Comparison of ENCODE assay signal across 13 cellular contexts in the genomic region with DNA sequence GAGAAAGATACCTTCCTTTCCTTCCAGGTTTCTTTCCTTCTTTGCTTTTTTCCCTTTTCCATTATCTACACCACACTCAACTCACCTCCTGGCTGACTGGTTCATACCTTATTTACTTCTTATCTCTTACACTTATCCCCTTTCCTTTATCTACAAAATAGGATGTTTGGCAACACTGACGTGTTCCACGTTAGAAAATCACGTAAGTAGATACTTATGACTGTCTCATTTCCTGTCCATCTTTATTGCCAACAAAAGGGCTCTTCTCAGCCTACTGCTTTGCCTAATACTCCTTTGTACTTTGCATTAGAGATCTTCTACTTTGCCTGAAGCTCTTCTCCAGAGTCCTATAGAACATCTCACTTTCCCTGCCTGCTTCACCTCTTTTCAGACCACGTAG. TPM values are rescaled to one million over a fixed set of nuclear protein-coding genes. Genes with fewer than 3 reads are reported as not detected.
DNase-seq lines count a peak whose midpoint lies in the region; ATAC-seq, FAIRE-seq and TF ChIP-seq lines count a peak whose summit lies in the region.
"Had no signal": no experiment of that assay in that cellular context is flagged by ENCODE, and none has a peak within 500 bp of the region (broad histone marks: within the 10 kb centered on the region; RNA-seq: fewer than 3 reads in every experiment).

No MANE protein-coding gene starts in this region.

- H3K23ac ChIP-seq in mesenchymal stem cell (ENCODE audit: low read length in 2 of 2) = no peak overlapping the region

- peaks cover 8% of the 10 kb centered on the region for H3K79me1 ChIP-seq in mesenchymal stem cell (replicated peaks; ENCODE audit: low read length, poor library complexity, severe bottlenecking)

- H2BK120ac ChIP-seq in mesenchymal stem cell (ENCODE audit: low read depth, low read length) = no peak overlapping the region

- H3K4me1 ChIP-seq in mesenchymal stem cell (ENCODE audit: control insufficient read depth, insufficient read depth, low read depth, low read length) (no peaks in the 10 kb centered on the region), pancreas (peaks cover 0 to 7% (median 5%) of the 10 kb centered on the region in 3 donors)

- H3K14ac ChIP-seq in mesenchymal stem cell (ENCODE audit: low read length in 2 of 2) = no peak overlapping the region

- H3K9me3 Mint-ChIP-seq in activated T-helper 17 cell treated with anti-CD3 and anti-CD28 coated beads, Interleukin-2, amount 50 U/mL, for 72 hours = no peaks in the 10 kb centered on the region

- H3K4me3 ChIP-seq in mesenchymal stem cell (ENCODE audit: insufficient read depth in 1 of 2, low read depth in 1 of 2, low read length in 2 of 2) (peak overlapping the region in 1 of 2 experiments; percentile 13), pancreas (no peak overlapping the region)

- no peak overlapping the region for H2AK5ac ChIP-seq in mesenchymal stem cell (ENCODE audit: low read length, severe bottlenecking)

- no peak for FAIRE-seq in pancreas (lab: Jason Lieb, UNC)

- H3K9ac ChIP-seq in mesenchymal stem cell (ENCODE audit: low read length) = peak overlapping the region; percentile 20

- peaks cover 38% of the 10 kb centered on the region for H3K36me3 Mint-ChIP-seq in activated T-helper 17 cell treated with anti-CD3 and anti-CD28 coated beads, Interleukin-2, amount 50 U/mL, for 72 hours (ENCODE audit: low read depth)

- no peak overlapping the region for H3K4ac ChIP-seq in mesenchymal stem cell (ENCODE audit: low read depth in 1 of 2, low read length in 2 of 2)

- no peak overlapping the region for H2BK15ac ChIP-seq in mesenchymal stem cell (ENCODE audit: low read depth, poor library complexity, severe bottlenecking)

- H3K27me3 Mint-ChIP-seq in activated T-helper 17 cell treated with anti-CD3 and anti-CD28 coated beads, Interleukin-2, amount 50 U/mL, for 72 hours = no peaks in the 10 kb centered on the region

- H2AFZ ChIP-seq in mesenchymal stem cell (ENCODE audit: low read depth, low read length) = no peak overlapping the region

- H3K18ac ChIP-seq in mesenchymal stem cell (ENCODE audit: low read depth in 1 of 2, low read length in 2 of 2) = peak overlapping the region in 1 of 2 experiments; percentile 43

- DNase-seq in DMS53 (lab: John Stamatoyannopoulos, UW) (peak; percentile 57), HuH-7 (ENCODE audit: low spot score) (peak; percentile 10), mesenchymal stem cell (peak; percentile 51), OCI-M2 (lab: John Stamatoyannopoulos, UW; ENCODE audit: unreplicated experiment) (no peak), 8988T (no peak), pancreas (no peak)
- DNase-seq: activated CD8-positive, alpha-beta T cell treated with anti-CD3 and anti-CD28 coated beads, Interleukin-2, amount 10 ng/mL, durations not matched to agents 7 days and 5 days; effector CD8-positive, alpha-beta T cell; naive B cell; NCI-H524 treated with DMSO at 0.1 percent for 48 hours had no signal

- H4K91ac ChIP-seq in mesenchymal stem cell (ENCODE audit: low read length) = no peak overlapping the region

- H3K4me3 Mint-ChIP-seq in activated T-helper 17 cell treated with anti-CD3 and anti-CD28 coated beads, Interleukin-2, amount 50 U/mL, for 72 hours = peak overlapping the region; percentile 9
- H3K4me3 Mint-ChIP-seq: activated CD8-positive, alpha-beta T cell treated with anti-CD3 and anti-CD28 coated beads, Interleukin-2, amount 10 ng/mL, durations not matched to agents 7 days and 5 days; naive B cell had no signal

- H3K4me2 ChIP-seq in mesenchymal stem cell (ENCODE audit: low read length, poor library complexity, severe bottlenecking) = no peak overlapping the region

- peak overlapping the region in 1 of 2 experiments; percentile 54 for H2BK12ac ChIP-seq in mesenchymal stem cell (ENCODE audit: low read length in 2 of 2)

- TF ChIP-seq CTCF in pancreas (IDR thresholded peaks at IDR 0.05) = no peak

- H2BK5ac ChIP-seq in mesenchymal stem cell (ENCODE audit: low read depth, low read length, poor library complexity, severe bottlenecking) = no peak overlapping the region

- H3K9me3 ChIP-seq in mesenchymal stem cell (ENCODE audit: control insufficient read depth, low read length) = no peaks in the 10 kb centered on the region
- no peaks in the 10 kb centered on the region for H3K9me3 ChIP-seq in pancreas

- ATAC-seq in activated T-helper 17 cell treated with anti-CD3 and anti-CD28 coated beads, Interleukin-2, amount 50 U/mL, for 72 hours (replicated peaks) = peak; percentile 72
- ATAC-seq in GM19035 (IDR thresholded peaks at IDR 0.05; ENCODE audit: unreplicated experiment) (no peak), pancreas (no peak)
- ATAC-seq: activated CD8-positive, alpha-beta T cell treated with anti-CD3 and anti-CD28 coated beads, Interleukin-2, amount 10 ng/mL, durations not matched to agents 7 days and 5 days had no signal

- no peak overlapping the region for H4K8ac ChIP-seq in mesenchymal stem cell (ENCODE audit: low read length)

- intact Hi-C loops in pancreas (cut with DNase I) = no loop called here

- no peak overlapping the region for H3K27ac ChIP-seq in mesenchymal stem cell (ENCODE audit: low read length, poor library complexity, severe bottlenecking)
- no peak overlapping the region for H3K27ac ChIP-seq in pancreas

- WGBS in mesenchymal stem cell = 10% methylated on average over 4 of the region's 4 CpGs
- 20 to 36% methylated on average over 4 of the region's 4 CpGs for WGBS in pancreas, 2 donors

- H3K27me3 ChIP-seq in mesenchymal stem cell (ENCODE audit: control insufficient read depth in 1 of 2, insufficient read depth in 1 of 2, low read length in 2 of 2) (no peaks in the 10 kb centered on the region), pancreas (no peaks in the 10 kb centered on the region)

- H3K4me1 Mint-ChIP-seq in activated T-helper 17 cell treated with anti-CD3 and anti-CD28 coated beads, Interleukin-2, amount 50 U/mL, for 72 hours = peaks cover 23% of the 10 kb centered on the region

- H3K36me3 ChIP-seq in mesenchymal stem cell (ENCODE audit: control insufficient read depth in 1 of 2, insufficient read depth in 2 of 2, low read depth in 1 of 2, low read length in 2 of 2) (peaks cover 0 to 21% of the 10 kb centered on the region in 2 experiments), pancreas (no peaks in the 10 kb centered on the region)

- peak overlapping the region; percentile 53 for H3K27ac Mint-ChIP-seq in activated T-helper 17 cell treated with anti-CD3 and anti-CD28 coated beads, Interleukin-2, amount 50 U/mL, for 72 hours
- H3K27ac Mint-ChIP-seq: activated CD8-positive, alpha-beta T cell treated with anti-CD3 and anti-CD28 coated beads, Interleukin-2, amount 10 ng/mL, durations not matched to agents 7 days and 5 days; IgD-negative memory B cell; naive B cell had no signal

RNA-seq across cellular contexts. Expression of a gene that starts 25.1 kb away (rescaled TPM):
- total RNA-seq in activated T-helper 17 cell treated with anti-CD3 and anti-CD28 coated beads, Interleukin-2, amount 50 U/mL, for 72 hours = 10 to 100 TPM; 13.8 to 22.5 TPM
- polyA plus RNA-seq in mesenchymal stem cell (2013, experiment 1 of 2) = 5.4 TPM
- 6.7 TPM for polyA plus RNA-seq in mesenchymal stem cell (2013, experiment 2 of 2)
- 1 to 10 TPM; 4.3 to 9.9 (median 4.9) TPM for total RNA-seq in pancreas
- polyA plus RNA-seq in pancreas = 1 to 10 TPM; 3.5 to 6.1 TPM

Comparison
In these comparisons a context has a peak if more than half of its experiments do, and no peak if none do; other contexts are left out.
1. DNase-seq: peak in DMS53 (single experiment), HuH-7 (single experiment) and mesenchymal stem cell (single experiment); none in OCI-M2 (single experiment), 8988T (single experiment) and pancreas (0 of 6).